In genomic region chr5:160342413-160342941, GRCh38 we compare ENCODE assay signal across 12 cellular contexts. TPM values are rescaled to one million over a fixed set of nuclear protein-coding genes. Genes with fewer than 3 reads are reported as not detected.
DNase-seq lines count a peak whose midpoint lies in the region; ATAC-seq and TF ChIP-seq lines count a peak whose summit lies in the region.
"Had no signal": no experiment of that assay in that cellular context is flagged by ENCODE, and none has a peak within 500 bp of the region (broad histone marks: within the 10 kb centered on the region; RNA-seq: fewer than 3 reads in every experiment).

No MANE protein-coding gene starts in this region.

- H4K20me1 ChIP-seq in neural progenitor cell (ENCODE audit: low read depth): no peaks in the 10 kb centered on the region

- H3K9ac ChIP-seq in parathyroid adenoma (no peak overlapping the region), neural progenitor cell (no peak overlapping the region)

- H3K9me3 ChIP-seq in parathyroid adenoma (ENCODE audit: control insufficient read depth, low read length) (no peaks in the 10 kb centered on the region), neural progenitor cell (ENCODE audit: low read depth) (no peaks in the 10 kb centered on the region)

- peaks cover 5% of the 10 kb centered on the region for H3K4me1 Mint-ChIP-seq in stimulated activated memory B cell treated with anti-CD40 and anti-IgM and Interleukin-4, amounts not matched to agents 10 μg/mL and 1 μg/mL and 100 μg/mL, for 72 hours
- peaks cover 22% of the 10 kb centered on the region for H3K4me1 Mint-ChIP-seq in neural progenitor cell

- no peaks in the 10 kb centered on the region for H3K9me3 Mint-ChIP-seq in stimulated activated memory B cell treated with anti-CD40 and anti-IgM and Interleukin-4, amounts not matched to agents 10 μg/mL and 1 μg/mL and 100 μg/mL, for 72 hours
- no peaks in the 10 kb centered on the region for H3K9me3 Mint-ChIP-seq in neural progenitor cell
- H3K9me3 Mint-ChIP-seq: neural crest cell; stimulated activated naive CD8-positive, alpha-beta T cell treated with anti-CD3 and anti-CD28 coated beads, Interleukin-15, Interleukin-2, amounts not matched to agents 100 ng/mL and 50 ng/mL, for 24 hours had no signal

- ATAC-seq in HG03571 (IDR thresholded peaks at IDR 0.05; ENCODE audit: unreplicated experiment) (no peak), HG03565 (IDR thresholded peaks at IDR 0.05; ENCODE audit: unreplicated experiment) (no peak)
- no peak for ATAC-seq in stimulated activated memory B cell treated with anti-CD40 and anti-IgM and Interleukin-4, amounts not matched to agents 10 μg/mL and 1 μg/mL and 100 μg/mL, for 72 hours
- ATAC-seq: K562 had no signal

- no peak overlapping the region for H3K4me3 ChIP-seq in parathyroid adenoma (ENCODE audit: low read depth, low read length)
- no peak overlapping the region for H3K4me3 ChIP-seq in neural progenitor cell
- H3K4me3 ChIP-seq: K562 had no signal

- TF ChIP-seq CTCF in parathyroid adenoma (IDR thresholded peaks at IDR 0.05): no peak
- no peak for TF ChIP-seq CTCF in neural progenitor cell (IDR thresholded peaks at IDR 0.05)

- H3K27me3 ChIP-seq in parathyroid adenoma (ENCODE audit: control insufficient read depth, insufficient read depth, low read length) (no peaks in the 10 kb centered on the region), neural progenitor cell (no peaks in the 10 kb centered on the region)

- no peak overlapping the region for H3K4me3 Mint-ChIP-seq in stimulated activated memory B cell treated with anti-CD40 and anti-IgM and Interleukin-4, amounts not matched to agents 10 μg/mL and 1 μg/mL and 100 μg/mL, for 72 hours
- no peak overlapping the region for H3K4me3 Mint-ChIP-seq in neural progenitor cell
- H3K4me3 Mint-ChIP-seq: neural crest cell; stimulated activated naive CD8-positive, alpha-beta T cell treated with anti-CD3 and anti-CD28 coated beads, Interleukin-15, Interleukin-2, amounts not matched to agents 100 ng/mL and 50 ng/mL, for 24 hours had no signal

- H3K36me3 Mint-ChIP-seq in stimulated activated memory B cell treated with anti-CD40 and anti-IgM and Interleukin-4, amounts not matched to agents 10 μg/mL and 1 μg/mL and 100 μg/mL, for 72 hours: no peaks in the 10 kb centered on the region
- no peaks in the 10 kb centered on the region for H3K36me3 Mint-ChIP-seq in neural progenitor cell

- in situ Hi-C loops in Caki2 (cut with HindIII; ENCODE audit: low pct_unique_long_range_greater_than_20kb, low sequenced_read_pairs): no loop called here

- H3K79me2 ChIP-seq in parathyroid adenoma (no peaks in the 10 kb centered on the region), neural progenitor cell (ENCODE audit: low read depth) (no peaks in the 10 kb centered on the region)

- H3K4me1 ChIP-seq in parathyroid adenoma: peaks cover 16% of the 10 kb centered on the region
- peaks cover 4% of the 10 kb centered on the region for H3K4me1 ChIP-seq in neural progenitor cell

- H3F3A ChIP-seq in neural progenitor cell (ENCODE audit: low read depth): no peaks in the 10 kb centered on the region

- peaks cover 11% of the 10 kb centered on the region for H3K27me3 Mint-ChIP-seq in stimulated activated memory B cell treated with anti-CD40 and anti-IgM and Interleukin-4, amounts not matched to agents 10 μg/mL and 1 μg/mL and 100 μg/mL, for 72 hours
- H3K27me3 Mint-ChIP-seq in neural progenitor cell (ENCODE audit: insufficient read depth, low read depth): peaks cover 8% of the 10 kb centered on the region
- H3K27me3 Mint-ChIP-seq: stimulated activated naive CD8-positive, alpha-beta T cell treated with anti-CD3 and anti-CD28 coated beads, Interleukin-15, Interleukin-2, amounts not matched to agents 100 ng/mL and 50 ng/mL, for 24 hours had no signal

- H3K27ac ChIP-seq in parathyroid adenoma (peak overlapping the region; percentile 57), neural progenitor cell (no peak overlapping the region)

- H3K27ac Mint-ChIP-seq in stimulated activated memory B cell treated with anti-CD40 and anti-IgM and Interleukin-4, amounts not matched to agents 10 μg/mL and 1 μg/mL and 100 μg/mL, for 72 hours: no peak overlapping the region
- H3K27ac Mint-ChIP-seq in neural progenitor cell: no peak overlapping the region
- H3K27ac Mint-ChIP-seq: stimulated activated naive CD8-positive, alpha-beta T cell treated with anti-CD3 and anti-CD28 coated beads, Interleukin-15, Interleukin-2, amounts not matched to agents 100 ng/mL and 50 ng/mL, for 24 hours had no signal

- DNase-seq in Caki2 (ENCODE audit: low read depth): peak; percentile 46
- peak; percentile 43 for DNase-seq in LHCN-M2 (ENCODE audit: low read depth)
- peak; percentile 89 for DNase-seq in cerebellar cortex (ENCODE audit: low spot score)
- no peak for DNase-seq in neural progenitor cell (ENCODE audit: low spot score)
- DNase-seq: stimulated activated CD4-positive, alpha-beta T cell treated with anti-CD3 and anti-CD28 coated beads, Interleukin-1b, Interleukin-23, amount 100 ng/mL, for 48 hours had no signal

- H3K4me2 ChIP-seq in parathyroid adenoma (ENCODE audit: low read length) (no peak overlapping the region), neural progenitor cell (no peak overlapping the region)

- H3K36me3 ChIP-seq in parathyroid adenoma (ENCODE audit: control insufficient read depth, insufficient read depth, low read length) (no peaks in the 10 kb centered on the region), neural progenitor cell (no peaks in the 10 kb centered on the region)

- H2AFZ ChIP-seq in parathyroid adenoma: peak overlapping the region; percentile 80
- no peak overlapping the region for H2AFZ ChIP-seq in neural progenitor cell (replicated peaks)

RNA-seq across cellular contexts. Expression of gene C1QTNF2, which starts 27.9 kb away (rescaled TPM):
- total RNA-seq in Caki2 (2014; rRNA removed; shearing (Covaris generic); ENCODE audit: low replicate concordance): not detected in 2 replicates
- total RNA-seq in LHCN-M2 (2014; rRNA removed) (2.4 and 2.5 TPM in 2 replicates), neural progenitor cell (ENCODE audit: low replicate concordance) (0.06 and 0.25 TPM in 2 replicates)
- 4.8 TPM for polyA plus RNA-seq in LHCN-M2 (2012)
- total RNA-seq: K562 had no signal
- polyA plus RNA-seq: K562 had no signal

RNA-seq across cellular contexts. Expression of gene CCNJL, which starts 30.1 kb away (rescaled TPM):
- 4.6 and 5.1 TPM in 2 replicates for total RNA-seq in Caki2 (2014; rRNA removed; shearing (Covaris generic); ENCODE audit: low replicate concordance)
- total RNA-seq in LHCN-M2 (2014; rRNA removed) (2.0 and 2.7 TPM in 2 replicates), neural progenitor cell (ENCODE audit: low replicate concordance) (8.4 and 9.4 TPM in 2 replicates)
- polyA plus RNA-seq in LHCN-M2 (2012): 6.0 TPM
- polyA plus RNA-seq: K562 had no signal

RNA-seq across cellular contexts. Expression of gene FAM200C, which starts 57.4 kb away (rescaled TPM):
- total RNA-seq in Caki2 (2014; rRNA removed; shearing (Covaris generic); ENCODE audit: low replicate concordance): 7.6 and 8.3 TPM in 2 replicates
- total RNA-seq in LHCN-M2 (2014; rRNA removed) (5.6 and 6.1 TPM in 2 replicates), neural progenitor cell (ENCODE audit: low replicate concordance) (15.8 and 25.3 TPM in 2 replicates)
- polyA plus RNA-seq in LHCN-M2 (2012): 1.5 TPM
